In the genomic region with DNA sequence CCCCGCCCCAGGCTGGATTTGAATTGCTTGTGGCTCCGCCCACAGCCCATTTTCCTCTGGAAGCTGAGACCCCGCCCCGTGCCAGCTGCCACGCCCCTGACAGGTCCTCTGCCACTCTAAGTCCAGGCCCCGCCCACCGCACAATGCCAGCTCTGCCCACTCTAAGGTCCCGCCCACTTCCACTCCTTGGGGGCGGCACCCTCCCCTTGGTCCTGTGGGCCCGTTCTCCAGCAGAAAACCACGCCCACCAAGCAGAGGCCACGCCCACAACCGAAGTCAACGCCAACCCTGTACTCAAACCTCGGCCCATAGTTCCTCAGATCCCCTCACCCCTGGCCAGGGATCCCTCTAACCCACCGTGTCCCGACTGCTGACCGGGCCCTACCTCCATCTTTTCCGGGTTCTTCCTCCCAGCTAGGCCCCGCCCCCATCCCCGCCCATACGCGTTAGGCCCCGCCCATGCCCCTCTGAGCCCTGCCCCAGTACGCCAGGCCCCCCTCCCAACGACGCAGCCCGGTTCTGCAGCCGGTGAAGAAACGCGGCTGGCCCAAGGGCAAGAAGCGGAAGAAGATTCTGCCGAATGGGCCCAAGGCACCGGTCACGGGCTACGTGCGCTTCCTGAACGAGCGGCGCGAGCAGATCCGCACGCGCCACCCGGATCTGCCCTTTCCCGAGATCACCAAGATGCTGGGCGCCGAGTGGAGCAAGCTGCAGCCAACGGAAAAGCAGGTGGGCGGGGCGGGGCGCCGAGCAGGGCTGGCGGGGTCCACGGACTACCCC, we compare ENCODE assay signal across 8 cellular contexts. TPM values are rescaled to one million over a fixed set of nuclear protein-coding genes. Genes with fewer than 3 reads are reported as not detected.
A peak's percentile ranks its signal among the peaks of the same experiment; 100 is the strongest.
DNase-seq lines count a peak whose midpoint lies in the region; ATAC-seq and TF ChIP-seq lines count a peak whose summit lies in the region.

No MANE protein-coding gene starts in this region.

- no peak for TF ChIP-seq CTCF in OCI-LY1 (IDR thresholded peaks at IDR 0.05; ENCODE audit: low read length)

- ATAC-seq in HG02571 (IDR thresholded peaks at IDR 0.05; ENCODE audit: unreplicated experiment) = no peak

- peaks cover 18% of the 10 kb centered on the region for H3K36me3 ChIP-seq in OCI-LY1 (ENCODE audit: insufficient read depth, low read length)

- DNase-seq in CMK (ENCODE audit: low read depth) (peak; percentile 96), HUDEP-2 (lab: John Stamatoyannopoulos, UW; ENCODE audit: unreplicated experiment in 76 of 76) (peak; percentile 76 to 100 (median 99)), activated T-cell treated with anti-CD3 and anti-CD28 coated beads for 24 hours (ENCODE audit: low read depth) (peak; percentile 74), epithelial cell of prostate (ENCODE audit: low read depth, low spot score) (peak; percentile 87)
- DNase-seq in stimulated activated CD8-positive, alpha-beta memory T cell treated with anti-CD3 and anti-CD28 coated beads, Interleukin-15, amount 100 ng/mL, for 48 hours (ENCODE audit: low read depth in 2 of 2) = peak; percentile 91 to 95

- no peaks in the 10 kb centered on the region for H3K79me2 ChIP-seq in OCI-LY1 (ENCODE audit: insufficient read depth, low read length)

- H3F3A ChIP-seq in OCI-LY1 (ENCODE audit: insufficient read depth, low read length) = 0 out of 2 replicates have a peak, but pooled peaks cover 3% of the 10 kb centered on the region

- H3K9me3 ChIP-seq in OCI-LY1 (ENCODE audit: low read length) (no peaks in the 10 kb centered on the region), mononuclear cell (ENCODE audit: low read depth, low read length) (no peaks in the 10 kb centered on the region)

- H3K27ac ChIP-seq in OCI-LY1 (ENCODE audit: low read depth, low read length, poor library complexity, severe bottlenecking) (no peak overlapping the region), epithelial cell of prostate (no peak overlapping the region)

- no peak overlapping the region; the same call in 1 of the 2 replicates for H3K9ac ChIP-seq in OCI-LY1 (ENCODE audit: low read length)

- no peak overlapping the region for H2AFZ ChIP-seq in OCI-LY1 (ENCODE audit: low read length)

- 0 out of 2 replicates have a peak, but pooled peaks cover under 1% of the 10 kb centered on the region for H3K27me3 ChIP-seq in OCI-LY1 (ENCODE audit: insufficient read depth, low read length)
- H3K27me3 ChIP-seq in mononuclear cell (ENCODE audit: insufficient read depth, low read length) = no peaks in the 10 kb centered on the region

- peak overlapping the region; percentile 75 for H3K4me2 ChIP-seq in OCI-LY1 (ENCODE audit: low read length)

- no peaks in the 10 kb centered on the region for H3K9me2 ChIP-seq in OCI-LY1 (ENCODE audit: low read depth, low read length)

- peaks cover 21% of the 10 kb centered on the region for H3K4me1 ChIP-seq in OCI-LY1 (ENCODE audit: insufficient read depth, low read length, severe bottlenecking)
- H3K4me1 ChIP-seq in mononuclear cell (ENCODE audit: insufficient read depth, low read length) = peaks cover 20% of the 10 kb centered on the region

- H3K4me3 ChIP-seq in OCI-LY1 (ENCODE audit: low read depth, low read length, poor library complexity, severe bottlenecking) (peak overlapping the region; percentile 88), mononuclear cell (ENCODE audit: low read length) (peak overlapping the region; percentile 62)

- no peaks in the 10 kb centered on the region for H4K20me1 ChIP-seq in OCI-LY1 (ENCODE audit: insufficient read depth, low read length)

RNA-seq across cellular contexts. Expression of a gene that starts 1.3 kb away (rescaled TPM):
- total RNA-seq in mononuclear cell = 34.7 TPM

RNA-seq across cellular contexts. Expression of a gene that starts 11.2 kb away (rescaled TPM):
- total RNA-seq in mononuclear cell = 0.21 TPM

RNA-seq across cellular contexts. Expression of a gene that starts 16.7 kb away (rescaled TPM):
- 37.8 TPM for total RNA-seq in mononuclear cell

RNA-seq across cellular contexts. Expression of a gene that starts 32.6 kb away (rescaled TPM):
- total RNA-seq in mononuclear cell = 1.8 TPM

RNA-seq across cellular contexts. Expression of a gene that starts 35.1 kb away (rescaled TPM):
- total RNA-seq in mononuclear cell = 0.84 TPM
